11 cellular contexts compared by ENCODE assay signal in the genomic region with DNA sequence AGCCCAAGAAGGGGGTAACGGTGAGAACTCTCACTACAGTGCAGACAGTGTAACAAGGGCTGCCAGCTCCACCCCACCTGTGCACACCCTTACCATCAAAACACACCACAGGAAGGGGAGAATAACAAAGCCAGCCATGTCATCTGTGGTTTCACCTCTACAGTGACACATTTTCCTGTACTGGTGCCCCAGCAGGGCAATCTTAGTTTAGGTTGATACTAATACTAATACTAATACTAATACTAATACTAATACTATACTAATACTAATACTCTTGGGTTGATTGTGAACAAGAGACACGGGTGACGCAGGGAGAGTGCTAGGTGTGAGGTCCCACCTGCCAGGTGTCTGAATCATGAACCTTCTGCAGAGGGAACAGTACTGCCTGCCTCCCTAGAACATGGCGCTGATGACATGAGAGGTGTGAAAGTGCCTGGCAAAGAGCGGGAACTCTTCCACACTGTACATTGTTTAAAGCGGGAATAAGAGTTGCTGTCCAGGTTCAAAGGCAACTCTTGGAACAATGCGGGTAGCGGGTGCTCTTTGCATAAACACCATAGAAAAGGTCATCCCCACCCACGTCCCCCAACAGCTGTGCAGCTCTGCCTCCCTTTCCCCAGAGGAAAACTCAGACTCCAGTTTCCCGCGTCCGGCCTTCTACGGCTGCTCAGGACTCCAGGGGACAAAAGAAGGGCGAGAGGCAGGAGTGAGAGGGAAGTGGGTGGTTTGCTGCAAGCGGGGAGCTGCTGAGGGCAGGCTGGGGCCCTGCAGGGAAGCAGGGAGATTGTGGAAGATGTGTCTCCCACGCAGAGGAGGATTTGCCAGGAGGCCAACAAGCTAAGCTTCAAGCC. TPM values are rescaled to one million over a fixed set of nuclear protein-coding genes. Genes with fewer than 3 reads are reported as not detected.
DNase-seq lines count a peak whose midpoint lies in the region; ATAC-seq and TF ChIP-seq lines count a peak whose summit lies in the region.
"Had no signal": no experiment of that assay in that cellular context is flagged by ENCODE, and none has a peak within 500 bp of the region (broad histone marks: within the 10 kb centered on the region; RNA-seq: fewer than 3 reads in every experiment).

No MANE protein-coding gene starts in this region.

- no peak for TF ChIP-seq POLR2A in heart left ventricle (IDR thresholded peaks at IDR 0.05)
- TF ChIP-seq POLR2A in transverse colon (IDR thresholded peaks at IDR 0.05), result no peak

- DNase-seq in heart left ventricle (no peak), left ventricle myocardium inferior (no peak), mucosa of descending colon (peak in 1 of 3 donors; percentile 34), transverse colon (peak; percentile 34), MG63 (no peak), COR-L47 (lab: John Stamatoyannopoulos, UW) (no peak)
- DNase-seq in activated CD8-positive, alpha-beta memory T cell treated with anti-CD3 and anti-CD28 coated beads, Interleukin-2, amount 50 U/mL, for 48 hours, result peak; percentile 71

- TF ChIP-seq CTCF in heart left ventricle (IDR thresholded peaks at IDR 0.05), result no peak
- TF ChIP-seq CTCF in left ventricle myocardium inferior (IDR thresholded peaks at IDR 0.05; ENCODE audit: borderline replicate concordance), result no peak
- no peak for TF ChIP-seq CTCF in mucosa of descending colon (IDR thresholded peaks at IDR 0.05)
- TF ChIP-seq CTCF in transverse colon (IDR thresholded peaks at IDR 0.05), result no peak

- H3K27ac ChIP-seq in heart left ventricle (peak overlapping the region in 1 of 12 donors; percentile 64), left ventricle myocardium inferior (replicated peaks) (no peak overlapping the region), transverse colon (no peak overlapping the region)
- H3K27ac ChIP-seq: ascending aorta had no signal

- H3K4me1 ChIP-seq in heart left ventricle, result peaks cover 0 to 20% (median 0%) of the 10 kb centered on the region in 12 donors
- no peaks in the 10 kb centered on the region for H3K4me1 ChIP-seq in left ventricle myocardium inferior
- H3K4me1 ChIP-seq in mucosa of descending colon (ENCODE audit: low read depth), result no peaks in the 10 kb centered on the region
- H3K4me1 ChIP-seq in transverse colon, result peaks cover 0 to 3% (median 0%) of the 10 kb centered on the region in 4 donors
- H3K4me1 ChIP-seq: ascending aorta had no signal

- H3K36me3 ChIP-seq in heart left ventricle (no peaks in the 10 kb centered on the region), left ventricle myocardium inferior (no peaks in the 10 kb centered on the region), mucosa of descending colon (ENCODE audit: low read depth) (no peaks in the 10 kb centered on the region), transverse colon (no peaks in the 10 kb centered on the region), MG63 (no peaks in the 10 kb centered on the region)
- H3K36me3 ChIP-seq: ascending aorta had no signal

- WGBS in heart left ventricle, 4 donors, result 68 to 80% (median 74%) methylated on average over 16 of the region's 16 CpGs
- WGBS in transverse colon (ENCODE audit: low coverage in 1 of 2), 2 donors, result 70 to 90% methylated on average over 2 to 16 of the region's 16 CpGs

- H3K27me3 ChIP-seq in heart left ventricle, result no peaks in the 10 kb centered on the region
- H3K27me3 ChIP-seq in left ventricle myocardium inferior (ENCODE audit: low read depth), result peaks cover 5% of the 10 kb centered on the region
- H3K27me3 ChIP-seq in transverse colon, result no peaks in the 10 kb centered on the region
- no peaks in the 10 kb centered on the region for H3K27me3 ChIP-seq in MG63
- H3K27me3 ChIP-seq: ascending aorta had no signal

- in situ Hi-C loops in transverse colon (cut with MboI; ENCODE audit: low pct_ligation_motif_present in 1 of 4, low pct_unique_long_range_greater_than_20kb in 1 of 4, low sequenced_read_pairs in 3 of 4), result loop anchor here (10.0 to 25.0 kb wide), 7 partner anchors 97 to 615 kb away; a partner anchor contains a TSS

- ATAC-seq in heart left ventricle (peak; percentile 21 to 40 (median 30)), mucosa of descending colon (peak; percentile 80), GM19035 (IDR thresholded peaks at IDR 0.05; ENCODE audit: unreplicated experiment) (no peak)

- intact Hi-C loops in heart left ventricle (cut with DNase I) (loop anchor here (2.0 to 10.0 kb wide), 17 partner anchors 49 to 627 kb away; a partner anchor contains a TSS), left ventricle myocardium inferior (cut with micrococcal nuclease) (loop anchor here (5.0 to 10.0 kb wide), 2 partner anchors 105 to 247 kb away; no protein-coding TSS in a partner anchor), mucosa of descending colon (cut with DNase I, micrococcal nuclease) (loop anchor here (10.0 kb wide), 3 partner anchors 97 to 217 kb away; no protein-coding TSS in a partner anchor), transverse colon (cut with DNase I; ENCODE audit: low total_unique reads) (no loop called here)

- H3K9me3 ChIP-seq in heart left ventricle, result no peaks in the 10 kb centered on the region
- no peaks in the 10 kb centered on the region for H3K9me3 ChIP-seq in left ventricle myocardium inferior (replicated peaks)
- no peaks in the 10 kb centered on the region for H3K9me3 ChIP-seq in mucosa of descending colon
- H3K9me3 ChIP-seq in transverse colon, result no peaks in the 10 kb centered on the region
- no peaks in the 10 kb centered on the region for H3K9me3 ChIP-seq in MG63
- H3K9me3 ChIP-seq: ascending aorta had no signal

- H3K4me3 ChIP-seq in heart left ventricle (no peak overlapping the region), left ventricle myocardium inferior (no peak overlapping the region), mucosa of descending colon (no peak overlapping the region), transverse colon (no peak overlapping the region), MG63 (no peak overlapping the region)
- H3K4me3 ChIP-seq: ascending aorta had no signal

- no peak for TF ChIP-seq EP300 in transverse colon (IDR thresholded peaks at IDR 0.05; ENCODE audit: low read depth)

RNA-seq across cellular contexts. Expression of a gene that starts 25.0 kb away (rescaled TPM):
- under 1 TPM in 3 of 9 donors, not detected in 6; 0.13 to 0.39 (median 0.32) TPM for total RNA-seq in heart left ventricle
- under 1 TPM in 1 of 2 donors, not detected in 1; 0.26 TPM for polyA plus RNA-seq in heart left ventricle
- total RNA-seq in left ventricle myocardium inferior, result 0.30 TPM
- total RNA-seq in mucosa of descending colon, result 100 to 1,000 TPM; 159 to 648 (median 243) TPM
- 100 to 1,000 TPM; 224 to 423 (median 248) TPM for total RNA-seq in transverse colon
- total RNA-seq in MG63 (2014; rRNA removed; shearing (Covaris generic); ENCODE audit: low replicate concordance), result not detected in 2 replicates
- total RNA-seq: ascending aorta, M059J had no signal
- polyA plus RNA-seq: AG04450 had no signal

RNA-seq across cellular contexts. Expression of a gene that starts 34.9 kb away (rescaled TPM):
- total RNA-seq in heart left ventricle, result under 1 TPM in 1 of 9 donors, not detected in 8; 0.21 TPM
- polyA plus RNA-seq in heart left ventricle, result not detected
- not detected for total RNA-seq in left ventricle myocardium inferior
- total RNA-seq in mucosa of descending colon, result not detected
- total RNA-seq in transverse colon, result not detected
- not detected in 2 replicates for total RNA-seq in MG63 (2014; rRNA removed; shearing (Covaris generic); ENCODE audit: low replicate concordance)
- total RNA-seq: ascending aorta, M059J had no signal
- polyA plus RNA-seq: AG04450 had no signal

Comparison
In these comparisons a context has a peak if more than half of its experiments do, and no peak if none do; other contexts are left out.
1. DNase-seq: peak in activated CD8-positive, alpha-beta memory T cell treated with anti-CD3 and anti-CD28 coated beads, Interleukin-2, amount 50 U/mL, for 48 hours (single experiment) and transverse colon (single experiment); none in heart left ventricle (0 of 5), left ventricle myocardium inferior (single experiment), MG63 (single experiment) and COR-L47 (single experiment).
2. RNA of a gene that starts 25.0 kb away (total RNA-seq): 224 to 423 TPM in transverse colon and 159 to 648 TPM in mucosa of descending colon; 0.30 TPM in left ventricle myocardium inferior (single experiment), 0.13 to 0.39 TPM in heart left ventricle and not detected in MG63; every median in the first group is over 100 times any median in the second.